In the genomic region with DNA sequence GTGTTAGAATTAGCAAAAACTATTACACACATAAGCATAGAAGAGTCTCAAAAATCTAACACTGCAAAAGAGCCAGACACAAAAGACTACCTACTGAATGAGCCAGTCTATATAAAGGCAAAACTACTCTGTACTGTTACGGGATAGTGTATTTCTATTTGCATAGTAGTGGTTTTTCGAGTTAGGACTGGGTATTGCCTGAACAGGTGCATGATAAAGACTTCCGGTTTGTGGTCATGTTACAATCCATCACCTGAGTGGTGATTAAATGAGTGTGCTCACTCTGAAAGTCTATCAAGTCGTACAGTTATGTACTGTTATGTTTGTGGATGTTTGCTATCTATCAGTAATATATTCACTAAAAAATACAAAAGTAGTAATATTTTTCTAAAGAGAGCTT, we compare ENCODE assay signal across 15 cellular contexts.
"Had no signal": no experiment of that assay in that cellular context is flagged by ENCODE, and none has a peak within 500 bp of the region (broad histone marks: within the 10 kb centered on the region; RNA-seq: fewer than 3 reads in every experiment).

No MANE protein-coding gene starts in this region.

- H3K27ac ChIP-seq: heart left ventricle, neutrophil, parathyroid adenoma, testis, upper lobe of left lung had no signal

- H3K4me3 ChIP-seq: heart left ventricle, testis, upper lobe of left lung had no signal

- ATAC-seq: activated CD4-positive, CD25-positive, alpha-beta regulatory T cell treated with anti-CD3 and anti-CD28 coated beads, Interleukin-2, amount 50 U/mL, for 24 hours; heart left ventricle; natural killer cell; stimulated activated naive CD8-positive, alpha-beta T cell treated with anti-CD3 and anti-CD28 coated beads, Interleukin-15, amount 100 ng/mL, for 72 hours had no signal

- H3K9me3 ChIP-seq: neutrophil, testis, upper lobe of left lung had no signal

- DNase-seq: activated CD4-positive, alpha-beta T cell treated with anti-CD3 and anti-CD28 coated beads, Interleukin-2, amount 50 U/mL, for 1 hour; activated CD8-positive, alpha-beta memory T cell treated with anti-CD3 and anti-CD28 coated beads for 24 hours; activated naive CD8-positive, alpha-beta T cell treated with anti-CD3 and anti-CD28 coated beads, Interleukin-2, amount 10 ng/mL, durations not matched to agents 7 days and 5 days; effector CD8-positive, alpha-beta T cell; heart left ventricle; immature natural killer cell; mesendoderm; natural killer cell; stimulated activated CD4-positive, alpha-beta T cell treated with anti-CD3 and anti-CD28 coated beads, Interleukin-1b, Interleukin-23, amount 100 ng/mL, for 48 hours; stimulated activated naive CD8-positive, alpha-beta T cell treated with anti-CD3 and anti-CD28 coated beads, Interleukin-15, amount 100 ng/mL, for 72 hours; testis; upper lobe of left lung had no signal

- H3K79me2 ChIP-seq: parathyroid adenoma had no signal

- H3K4me1 ChIP-seq: heart left ventricle, parathyroid adenoma, testis, upper lobe of left lung had no signal

- H2AFZ ChIP-seq: parathyroid adenoma had no signal

- H3K36me3 ChIP-seq: heart left ventricle, neutrophil, upper lobe of left lung had no signal

- H3K9ac ChIP-seq: parathyroid adenoma had no signal

- H3K27me3 ChIP-seq: heart left ventricle, neutrophil, testis, upper lobe of left lung had no signal
